Comparison of ENCODE assay signal across 2 cellular contexts in genomic region chr3:158572766-158573060, GRCh38.
TF ChIP-seq lines count a peak whose summit lies in the region.

No MANE protein-coding gene starts in this region.

TF ChIP-seq in HepG2, 621 proteins besides CTCF, POLR2A, EP300 and RAD21 (continues in another document):
- TF ChIP-seq ZNF281 (CRISPR knock-in tag; IDR thresholded peaks at IDR 0.05; ENCODE audit: borderline replicate concordance) (no peak), ZNF75D (CRISPR knock-in tag; IDR thresholded peaks at IDR 0.05; ENCODE audit: borderline replicate concordance) (no peak), PAF1 (CRISPR knock-in tag; IDR thresholded peaks at IDR 0.05) (no peak), KDM6A (CRISPR knock-in tag; IDR thresholded peaks at IDR 0.05; ENCODE audit: low read depth) (no peak), TERF1 (CRISPR knock-in tag; IDR thresholded peaks at IDR 0.05) (no peak), ZNF10 (CRISPR knock-in tag; IDR thresholded peaks at IDR 0.05; ENCODE audit: borderline replicate concordance, low read depth) (no peak), ZNF124 (CRISPR knock-in tag; IDR thresholded peaks at IDR 0.05) (no peak), ZNF790 (CRISPR knock-in tag; IDR thresholded peaks at IDR 0.05; ENCODE audit: borderline replicate concordance) (no peak), KMT2B (CRISPR knock-in tag; IDR thresholded peaks at IDR 0.05) (no peak), ZNF646 (CRISPR knock-in tag; IDR thresholded peaks at IDR 0.05) (no peak), FOXJ3 (CRISPR knock-in tag; IDR thresholded peaks at IDR 0.05; ENCODE audit: borderline replicate concordance) (no peak), ZGPAT (CRISPR knock-in tag; IDR thresholded peaks at IDR 0.05) (no peak), ZNF784 (CRISPR knock-in tag; IDR thresholded peaks at IDR 0.05; ENCODE audit: borderline replicate concordance) (no peak)

TF ChIP-seq in K562, 482 proteins besides CTCF, POLR2A, EP300 and RAD21:
- TF ChIP-seq RBFOX2 (IDR thresholded peaks at IDR 0.05; ENCODE audit: low read depth, low read length) (0 out of 2 replicates have a peak, but pooled peaks have one; percentile 25), BMI1 (IDR thresholded peaks at IDR 0.05; ENCODE audit: low read length) (no peak)
